In genomic region chr12:131947482-131948027, GRCh38 we compare ENCODE assay signal across 1 cellular context.
TF ChIP-seq lines count a peak whose summit lies in the region.

No MANE protein-coding gene starts in this region.

TF ChIP-seq in GM23338, 12 proteins besides CTCF, POLR2A, EP300 and RAD21 (continued from another document):
- TF ChIP-seq ZNF462 (CRISPR knock-in tag; IDR thresholded peaks at IDR 0.05) (no peak), JUNB (IDR thresholded peaks at IDR 0.05; ENCODE audit: unreplicated experiment) (no peak), ETS1 (IDR thresholded peaks at IDR 0.05) (no peak), EZH2 (IDR thresholded peaks at IDR 0.05; ENCODE audit: low read depth, unreplicated experiment) (no peak), ZNF331 (CRISPR knock-in tag; IDR thresholded peaks at IDR 0.05; ENCODE audit: low read depth) (no peak), POLR2AphosphoS5 (IDR thresholded peaks at IDR 0.05; ENCODE audit: low read depth) (no peak)
